1 cellular context compared by ENCODE assay signal in genomic region chrX:49155900-49156837, GRCh38.
TF ChIP-seq lines count a peak whose summit lies in the region.

No MANE protein-coding gene starts in this region.

TF ChIP-seq in GM12878, 131 proteins besides CTCF, POLR2A, EP300 and RAD21 (continued from another document):
- no peak for TF ChIP-seq BCLAF1 (IDR thresholded peaks at IDR 0.05)
- no peak for TF ChIP-seq CHD2 (IDR thresholded peaks at IDR 0.05; ENCODE audit: borderline replicate concordance, low read depth, low read length)
- no peak for TF ChIP-seq KDM1A (IDR thresholded peaks at IDR 0.05; ENCODE audit: borderline replicate concordance)
- no peak for TF ChIP-seq CBFB (IDR thresholded peaks at IDR 0.05; ENCODE audit: low read depth)
- TF ChIP-seq, protein P1, sequence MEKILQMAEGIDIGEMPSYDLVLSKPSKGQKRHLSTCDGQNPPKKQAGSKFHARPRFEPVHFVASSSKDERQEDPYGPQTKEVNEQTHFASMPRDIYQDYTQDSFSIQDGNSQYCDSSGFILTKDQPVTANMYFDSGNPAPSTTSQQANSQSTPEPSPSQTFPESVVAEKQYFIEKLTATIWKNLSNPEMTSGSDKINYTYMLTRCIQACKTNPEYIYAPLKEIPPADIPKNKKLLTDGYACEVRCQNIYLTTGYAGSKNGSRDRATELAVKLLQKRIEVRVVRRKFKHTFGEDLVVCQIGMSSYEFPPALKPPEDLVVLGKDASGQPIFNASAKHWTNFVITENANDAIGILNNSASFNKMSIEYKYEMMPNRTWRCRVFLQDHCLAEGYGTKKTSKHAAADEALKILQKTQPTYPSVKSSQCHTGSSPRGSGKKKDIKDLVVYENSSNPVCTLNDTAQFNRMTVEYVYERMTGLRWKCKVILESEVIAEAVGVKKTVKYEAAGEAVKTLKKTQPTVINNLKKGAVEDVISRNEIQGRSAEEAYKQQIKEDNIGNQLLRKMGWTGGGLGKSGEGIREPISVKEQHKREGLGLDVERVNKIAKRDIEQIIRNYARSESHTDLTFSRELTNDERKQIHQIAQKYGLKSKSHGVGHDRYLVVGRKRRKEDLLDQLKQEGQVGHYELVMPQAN (conservative IDR thresholded peaks at IDR 0.05) = no peak
- TF ChIP-seq NR2F1 (conservative IDR thresholded peaks at IDR 0.05) = peak; percentile 74; the same call in 1 of the 2 replicates
